ENCODE assay signal across 24 cellular contexts in genomic region chr11:114209904-114210303, GRCh38.
A peak's percentile ranks its signal among the peaks of the same experiment; 100 is the strongest.
DNase-seq lines count a peak whose midpoint lies in the region; FAIRE-seq and TF ChIP-seq lines count a peak whose summit lies in the region.
"Had no signal": no experiment of that assay in that cellular context is flagged by ENCODE, and none has a peak within 500 bp of the region (broad histone marks: within the 10 kb centered on the region; RNA-seq: fewer than 3 reads in every experiment).

No MANE protein-coding gene starts in this region.

- no peaks in the 10 kb centered on the region for H4K20me1 ChIP-seq in mammary epithelial cell (ENCODE audit: insufficient read depth, low read length)

- H3K4me3 ChIP-seq in mammary epithelial cell (replicated peaks in 1 of 3; ENCODE audit: insufficient read depth in 1 of 3, low read depth in 2 of 3, low read length in 3 of 3) (no peak overlapping the region), ectodermal cell (ENCODE audit: insufficient read depth, low read depth, low read length) (no peak overlapping the region)
- H3K4me3 ChIP-seq: dorsolateral prefrontal cortex, GM12878, GM23248, heart left ventricle had no signal

- in situ Hi-C loops in mammary epithelial cell (cut with MboI; ENCODE audit: low sequenced_read_pairs in 2 of 2), result no loop called here

- H3K4me2 ChIP-seq in mammary epithelial cell (ENCODE audit: insufficient read depth, low read depth, low read length), result no peak overlapping the region

- H3K4me3 Mint-ChIP-seq in MCF 10A (ENCODE audit: unreplicated experiment), result no peak overlapping the region
- H3K4me3 Mint-ChIP-seq: activated naive CD4-positive, alpha-beta T cell treated with anti-CD3 and anti-CD28 coated beads, Interleukin-2, amount 10 ng/mL, durations not matched to agents 7 days and 5 days; stimulated activated naive CD8-positive, alpha-beta T cell treated with anti-CD3 and anti-CD28 coated beads, Interleukin-15, amount 100 ng/mL, for 72 hours; T-helper 17 cell had no signal

- H3K79me2 ChIP-seq in mammary epithelial cell (ENCODE audit: insufficient read depth, low read length), result no peaks in the 10 kb centered on the region

- 97% methylated on average over 9 of the region's 9 CpGs for whole genome bisulfite sequencing in mammary epithelial cell (ENCODE audit: low coverage, missing lambda C conversion rate)
- whole genome bisulfite sequencing in ectodermal cell, 2 experiments, result 60 to 90% methylated on average over 2 to 9 of the region's 9 CpGs

- no peaks in the 10 kb centered on the region for H3K4me1 ChIP-seq in mammary epithelial cell (ENCODE audit: insufficient read depth, low read length)
- peaks cover 67% of the 10 kb centered on the region for H3K4me1 ChIP-seq in ectodermal cell (ENCODE audit: control insufficient read depth, insufficient read depth, low read length)

- POLR2A ChIA-PET in MCF 10A (lab: Yijun Ruan, JAX), result interaction anchor here (1.3 kb wide), 1 partner anchor 11 kb away, joined by 4 read pairs; no protein-coding TSS in a partner anchor

- TF ChIP-seq CTCF in MCF 10A (IDR thresholded peaks at IDR 0.05; ENCODE audit: unreplicated experiment), result no peak
- TF ChIP-seq CTCF in mammary epithelial cell (conservative IDR thresholded peaks at IDR 0.05 in 1 of 2, IDR thresholded peaks at IDR 0.05 in 1 of 2; ENCODE audit: extremely low read depth in 1 of 2, insufficient read depth in 1 of 2, low read depth in 1 of 2, low read length in 2 of 2), result no peak

- H2AFZ ChIP-seq in mammary epithelial cell (ENCODE audit: low read depth, low read length), result no peak overlapping the region
- H2AFZ ChIP-seq: GM23248 had no signal

- CTCF ChIA-PET in MCF 10A (lab: Yijun Ruan, JAX), result no interaction called here
- CTCF ChIA-PET in mammary epithelial cell (lab: Charles Lee; ENCODE audit: low non-redundant PET), result no interaction called here

- peak; percentile 37 for FAIRE-seq in urothelium cell line (lab: Jason Lieb, UNC)
- FAIRE-seq: G401.6, GM12878, keratinocyte had no signal

- DNase-seq in MCF 10A (ENCODE audit: unreplicated experiment) (no peak), mammary epithelial cell (no peak), mucosa of gallbladder (ENCODE audit: low spot score) (peak; percentile 80), urothelium cell line (ENCODE audit: low spot score) (no peak), SKM-1 treated with dmso at 0.1 percent for 144 hours (lab: John Stamatoyannopoulos, UW; ENCODE audit: unreplicated experiment) (no peak), DMS 273 treated with DMSO at 0.1 percent for 48 hours (lab: John Stamatoyannopoulos, UW) (no peak)
- DNase-seq in stimulated activated naive CD4-positive, alpha-beta T cell treated with Interleukin-2 at 50 U/mL for 16 hours (lab: John Stamatoyannopoulos, UW), result no peak
- DNase-seq: activated CD4-positive, CD25-positive, alpha-beta regulatory T cell treated with anti-CD3 and anti-CD28 coated beads, Interleukin-2, amount 50 U/mL, for 72 hours; activated naive CD4-positive, alpha-beta T cell treated with anti-CD3 and anti-CD28 coated beads, Interleukin-2, amount 10 ng/mL, durations not matched to agents 7 days and 5 days; dorsolateral prefrontal cortex; GM23248; heart left ventricle; Karpas-422; NCI-H1417 treated with DMSO at 0.1 percent for 48 hours; NCI-H446; SHP77; stimulated activated CD4-positive, alpha-beta T cell treated with anti-CD3 and anti-CD28 coated beads, Interleukin-15, amount 100 ng/mL, for 24 hours; stimulated activated naive CD8-positive, alpha-beta T cell treated with anti-CD3 and anti-CD28 coated beads, Interleukin-15, amount 100 ng/mL, for 72 hours; T-helper 17 cell had no signal

- H3K9me3 Mint-ChIP-seq in MCF 10A (ENCODE audit: unreplicated experiment), result no peaks in the 10 kb centered on the region
- H3K9me3 Mint-ChIP-seq: activated naive CD4-positive, alpha-beta T cell treated with anti-CD3 and anti-CD28 coated beads, Interleukin-2, amount 10 ng/mL, durations not matched to agents 7 days and 5 days; stimulated activated naive CD8-positive, alpha-beta T cell treated with anti-CD3 and anti-CD28 coated beads, Interleukin-15, amount 100 ng/mL, for 72 hours had no signal

- no peak overlapping the region for H3K27ac ChIP-seq in mammary epithelial cell (ENCODE audit: insufficient read depth, low read depth, low read length)
- peak overlapping the region; percentile 96 for H3K27ac ChIP-seq in ectodermal cell (ENCODE audit: insufficient read depth, low read depth, low read length, poor library complexity, severe bottlenecking)
- H3K27ac ChIP-seq: dorsolateral prefrontal cortex, GM23248, heart left ventricle, HL-60 had no signal

- no peaks in the 10 kb centered on the region for H3K36me3 Mint-ChIP-seq in MCF 10A (ENCODE audit: insufficient read depth, unreplicated experiment)

- H3K9ac ChIP-seq in mammary epithelial cell (ENCODE audit: insufficient read depth, low read length), result no peak overlapping the region
- H3K9ac ChIP-seq: GM23248 had no signal

- H3K36me3 ChIP-seq in mammary epithelial cell (ENCODE audit: insufficient read depth, low read length) (no peaks in the 10 kb centered on the region), ectodermal cell (ENCODE audit: control insufficient read depth, insufficient read depth, low read length) (no peaks in the 10 kb centered on the region)

- intact Hi-C loops in MCF 10A (cut with micrococcal nuclease) (no loop called here), mammary epithelial cell (cut with micrococcal nuclease) (no loop called here)

- dilution Hi-C loops in mammary epithelial cell (cut with HindIII; ENCODE audit: low sequenced_read_pairs), result loop anchor here (5.0 kb wide), 1 partner anchor 68 kb away; no protein-coding TSS in a partner anchor

- no peaks in the 10 kb centered on the region for H3K27me3 Mint-ChIP-seq in MCF 10A (ENCODE audit: insufficient read depth, unreplicated experiment)
- H3K27me3 Mint-ChIP-seq: stimulated activated naive CD8-positive, alpha-beta T cell treated with anti-CD3 and anti-CD28 coated beads, Interleukin-15, amount 100 ng/mL, for 72 hours; T-helper 17 cell had no signal

- H3K9me3 ChIP-seq in mammary epithelial cell (replicated peaks; ENCODE audit: insufficient read depth, low read length), result no peaks in the 10 kb centered on the region
- H3K9me3 ChIP-seq in ectodermal cell (ENCODE audit: control insufficient read depth, low read length), result no peaks in the 10 kb centered on the region
- H3K9me3 ChIP-seq: heart left ventricle had no signal

- peaks cover 26% of the 10 kb centered on the region for H3K4me1 Mint-ChIP-seq in MCF 10A (ENCODE audit: insufficient read depth, unreplicated experiment)

- H3K27ac Mint-ChIP-seq in MCF 10A (ENCODE audit: low read depth, unreplicated experiment), result peak overlapping the region; percentile 42
- H3K27ac Mint-ChIP-seq: activated naive CD4-positive, alpha-beta T cell treated with anti-CD3 and anti-CD28 coated beads, Interleukin-2, amount 10 ng/mL, durations not matched to agents 7 days and 5 days had no signal

- BruUV-seq in MCF 10A (replicated peaks; lab: Mats Ljungman, UMichigan) (no TSS peak), mammary epithelial cell (replicated peaks; lab: Mats Ljungman, UMichigan) (no TSS peak)

- H3K27me3 ChIP-seq in mammary epithelial cell (ENCODE audit: insufficient read depth, low read length), result no peaks in the 10 kb centered on the region
- H3K27me3 ChIP-seq in ectodermal cell (ENCODE audit: control insufficient read depth, insufficient read depth, low read length, poor library complexity, severe bottlenecking), result no peaks in the 10 kb centered on the region
- H3K27me3 ChIP-seq: dorsolateral prefrontal cortex, heart left ventricle had no signal
